Comparison of ENCODE assay signal across 27 cellular contexts in genomic region chr6:170485159-170485558, GRCh38.
A peak's percentile ranks its signal among the peaks of the same experiment; 100 is the strongest.
DNase-seq lines count a peak whose midpoint lies in the region; ATAC-seq and TF ChIP-seq lines count a peak whose summit lies in the region.
"Had no signal": no experiment of that assay in that cellular context is flagged by ENCODE, and none has a peak within 500 bp of the region (broad histone marks: within the 10 kb centered on the region; RNA-seq: fewer than 3 reads in every experiment).

No MANE protein-coding gene starts in this region.

- TF ChIP-seq POLR2A in IMR-90 (IDR thresholded peaks at IDR 0.05; ENCODE audit: low read depth, low read length): no peak

- H3K18ac ChIP-seq in IMR-90 (ENCODE audit: low read depth, low read length) (no peak overlapping the region), neuronal stem cell (ENCODE audit: low read length) (no peak overlapping the region)

- H3K9ac ChIP-seq in IMR-90 (ENCODE audit: low read depth, low read length) (no peak overlapping the region), neuronal stem cell (ENCODE audit: low read depth, low read length, poor library complexity) (no peak overlapping the region)

- peak; percentile 42 for ATAC-seq in IMR-90 (ENCODE audit: low read depth)
- ATAC-seq in CD8-positive, alpha-beta T cell: no peak
- ATAC-seq: activated CD8-positive, alpha-beta T cell treated with anti-CD3 and anti-CD28 coated beads, Interleukin-2, amount 10 ng/mL, durations not matched to agents 7 days and 5 days; heart right ventricle had no signal

- no peaks in the 10 kb centered on the region for H4K20me1 ChIP-seq in IMR-90 (ENCODE audit: insufficient read depth, low read length)

- H3K27ac ChIP-seq in IMR-90 (ENCODE audit: insufficient read depth, low read length) (no peak overlapping the region), RWPE1 (no peak overlapping the region), neuronal stem cell (replicated peaks; ENCODE audit: low read length) (no peak overlapping the region)
- H3K27ac ChIP-seq in CD8-positive, alpha-beta T cell (ENCODE audit: low read depth, low read length): no peak overlapping the region
- H3K27ac ChIP-seq: dorsolateral prefrontal cortex, heart right ventricle, ovary, Peyer's patch, SJCRH30, uterus had no signal

- H2BK120ac ChIP-seq in IMR-90 (ENCODE audit: low read depth, low read length) (no peak overlapping the region), neuronal stem cell (ENCODE audit: low read depth, low read length) (no peak overlapping the region)

- CTCF ChIA-PET in IMR-90 (lab: Yijun Ruan, JAX) (no interaction called here), RWPE1 (lab: Yijun Ruan, JAX) (interaction anchor here (1.0 kb wide), 1 partner anchor 45 kb away, joined by 3 read pairs; no protein-coding TSS in a partner anchor)
- CTCF ChIA-PET in CD8-positive, alpha-beta T cell (lab: Charles Lee): no interaction called here

- H3K9me3 ChIP-seq in IMR-90 (ENCODE audit: control insufficient read depth, insufficient read depth, low read length) (no peaks in the 10 kb centered on the region), neuronal stem cell (replicated peaks in 1 of 2; ENCODE audit: control insufficient read depth in 2 of 2, insufficient read depth in 1 of 2, low read depth in 1 of 2, low read length in 2 of 2) (peaks cover 2 to 16% of the 10 kb centered on the region in 2 donors)
- H3K9me3 ChIP-seq in CD8-positive, alpha-beta T cell (ENCODE audit: low read length): no peaks in the 10 kb centered on the region
- H3K9me3 ChIP-seq: ovary, Peyer's patch, SJCRH30, uterus had no signal

- H3K36me3 Mint-ChIP-seq in CD8-positive, alpha-beta T cell: no peaks in the 10 kb centered on the region
- H3K36me3 Mint-ChIP-seq: CD4-positive, alpha-beta memory T cell had no signal

- H3K14ac ChIP-seq in IMR-90 (replicated peaks; ENCODE audit: low read depth, low read length): no peak overlapping the region
- no peak overlapping the region for H3K14ac ChIP-seq in neuronal stem cell (ENCODE audit: low read length)

- H3K4me3 ChIP-seq in IMR-90 (ENCODE audit: insufficient read depth, low read depth, low read length) (no peak overlapping the region), neuronal stem cell (ENCODE audit: low read length in 2 of 2) (no peak overlapping the region)
- no peak overlapping the region for H3K4me3 ChIP-seq in CD8-positive, alpha-beta T cell (ENCODE audit: low read depth, low read length)
- H3K4me3 ChIP-seq: dorsolateral prefrontal cortex, heart right ventricle, lung, MG63, ovary, Peyer's patch, SJCRH30, uterus had no signal

- no peak overlapping the region for H2AFZ ChIP-seq in IMR-90 (replicated peaks; ENCODE audit: low read length, poor library complexity)
- no peak overlapping the region for H2AFZ ChIP-seq in neuronal stem cell (ENCODE audit: low read length)

- peaks cover 5% of the 10 kb centered on the region for H3K9me3 Mint-ChIP-seq in CD8-positive, alpha-beta T cell
- H3K9me3 Mint-ChIP-seq: T-helper 1 cell treated with Interleukin-12 subunit alpha and Interleukin-12 subunit beta and Interleukin-4 antibody, amounts not matched to agents 30 μg/mL and 1 μg/mL, for 36 hours had no signal

- H3K27ac Mint-ChIP-seq in CD8-positive, alpha-beta T cell: no peak overlapping the region
- H3K27ac Mint-ChIP-seq: activated CD8-positive, alpha-beta T cell treated with anti-CD3 and anti-CD28 coated beads, Interleukin-2, amount 10 ng/mL, durations not matched to agents 7 days and 5 days; activated naive CD8-positive, alpha-beta T cell; CD4-positive, alpha-beta memory T cell; IgD-negative memory B cell; stimulated activated naive CD8-positive, alpha-beta T cell treated with anti-CD3 and anti-CD28 coated beads, Interleukin-15, Interleukin-2, amounts not matched to agents 100 ng/mL and 50 ng/mL, for 24 hours; T-helper 1 cell treated with Interleukin-12 subunit alpha and Interleukin-12 subunit beta and Interleukin-4 antibody, amounts not matched to agents 30 μg/mL and 1 μg/mL, for 36 hours had no signal

- H3K9me1 ChIP-seq in IMR-90 (ENCODE audit: insufficient read depth, low read length): no peaks in the 10 kb centered on the region

- TF ChIP-seq CTCF in IMR-90 (conservative IDR thresholded peaks at IDR 0.05; ENCODE audit: low read depth, low read length): no peak
- no peak for TF ChIP-seq CTCF in CD8-positive, alpha-beta T cell (IDR thresholded peaks at IDR 0.05)
- TF ChIP-seq CTCF in RWPE1 (conservative IDR thresholded peaks at IDR 0.05; ENCODE audit: low read depth): no peak

- H4K5ac ChIP-seq in IMR-90 (ENCODE audit: low read depth, low read length): no peak overlapping the region

- no peak overlapping the region for H2BK20ac ChIP-seq in IMR-90 (ENCODE audit: low read depth, low read length)

- H2BK5ac ChIP-seq in IMR-90 (ENCODE audit: low read depth, low read length, poor library complexity, severe bottlenecking) (no peak overlapping the region), neuronal stem cell (ENCODE audit: low read length) (no peak overlapping the region)

- POLR2A ChIA-PET in IMR-90 (lab: Charles Lee; ENCODE audit: unreplicated experiment) (no interaction called here), RWPE1 (lab: Yijun Ruan, JAX; ENCODE audit: low non-redundant PET) (no interaction called here)
- POLR2A ChIA-PET in CD8-positive, alpha-beta T cell (lab: Charles Lee): no interaction called here

- BruUV-seq in IMR-90 (replicated peaks; lab: Mats Ljungman, UMichigan): no TSS peak

- H3K4me1 ChIP-seq in IMR-90 (ENCODE audit: control insufficient read depth, insufficient read depth, low read length) (no peaks in the 10 kb centered on the region), neuronal stem cell (ENCODE audit: control insufficient read depth in 2 of 2, insufficient read depth in 1 of 2, low read depth in 1 of 2, low read length in 2 of 2) (peaks cover 4 to 8% of the 10 kb centered on the region in 2 donors)
- no peaks in the 10 kb centered on the region for H3K4me1 ChIP-seq in CD8-positive, alpha-beta T cell (ENCODE audit: insufficient read depth, low read length)
- H3K4me1 ChIP-seq: Peyer's patch, SJCRH30, uterus had no signal

- no peak overlapping the region for H3K4me3 Mint-ChIP-seq in CD8-positive, alpha-beta T cell
- H3K4me3 Mint-ChIP-seq: activated CD8-positive, alpha-beta T cell treated with anti-CD3 and anti-CD28 coated beads, Interleukin-2, amount 10 ng/mL, durations not matched to agents 7 days and 5 days; activated naive CD8-positive, alpha-beta T cell; CD4-positive, alpha-beta memory T cell; IgD-negative memory B cell; nephron; stimulated activated naive CD8-positive, alpha-beta T cell treated with anti-CD3 and anti-CD28 coated beads, Interleukin-15, Interleukin-2, amounts not matched to agents 100 ng/mL and 50 ng/mL, for 24 hours; T-helper 1 cell treated with Interleukin-12 subunit alpha and Interleukin-12 subunit beta and Interleukin-4 antibody, amounts not matched to agents 30 μg/mL and 1 μg/mL, for 36 hours had no signal

- H2BK15ac ChIP-seq in IMR-90 (ENCODE audit: low read depth, low read length) (no peak overlapping the region), neuronal stem cell (ENCODE audit: low read length) (no peak overlapping the region)

- no peak overlapping the region for H2AK9ac ChIP-seq in IMR-90 (replicated peaks; ENCODE audit: low read depth, low read length, poor library complexity)

- no peak overlapping the region for H2BK12ac ChIP-seq in neuronal stem cell (ENCODE audit: low read length)

- no peaks in the 10 kb centered on the region for H3K36me3 ChIP-seq in IMR-90 (ENCODE audit: control insufficient read depth, insufficient read depth, low read length)
- H3K36me3 ChIP-seq in CD8-positive, alpha-beta T cell (ENCODE audit: insufficient read depth, low read length): no peaks in the 10 kb centered on the region
- no peaks in the 10 kb centered on the region for H3K36me3 ChIP-seq in neuronal stem cell (replicated peaks in 1 of 2; ENCODE audit: control insufficient read depth in 2 of 2, insufficient read depth in 2 of 2, low read length in 2 of 2)
- H3K36me3 ChIP-seq: heart right ventricle, MG63, ovary, Peyer's patch, SJCRH30, uterus had no signal

- intact Hi-C loops in IMR-90 (cut with micrococcal nuclease): no loop called here
- intact Hi-C loops in CD8-positive, alpha-beta T cell (cut with DNase I, micrococcal nuclease): no loop called here

- H3K79me1 ChIP-seq in IMR-90 (ENCODE audit: low read depth in 1 of 2, low read length in 2 of 2) (no peaks in the 10 kb centered on the region), neuronal stem cell (ENCODE audit: low read depth, low read length) (no peaks in the 10 kb centered on the region)

- H2AK5ac ChIP-seq in IMR-90 (ENCODE audit: low read depth, low read length) (no peak overlapping the region), neuronal stem cell (ENCODE audit: low read depth, low read length) (no peak overlapping the region)

- H3K4ac ChIP-seq in IMR-90 (ENCODE audit: low read depth, low read length): no peak overlapping the region
- H3K4ac ChIP-seq in neuronal stem cell (ENCODE audit: low read length): no peak overlapping the region

- WGBS in IMR-90 (ENCODE audit: extremely low coverage in 2 of 2, insufficient read length in 1 of 2), 2 experiments: no CpG with 5 or more reads among the region's 5 CpGs
- no CpG with 5 or more reads among the region's 5 CpGs for WGBS in neuronal stem cell (ENCODE audit: extremely low coverage in 2 of 2, insufficient read length in 2 of 2, insufficient replicate concordance in 1 of 2), 2 donors

- DNase-seq in AG20443 (ENCODE audit: low spot score) (peak; percentile 37), IMR-90 (no peak), RPMI7951 (ENCODE audit: low read depth) (peak; percentile 63), fibroblast of peridontal ligament (ENCODE audit: extremely low read depth) (peak; percentile 18), RWPE1 (ENCODE audit: low spot score) (no peak), neuronal stem cell (ENCODE audit: low spot score) (no peak)
- no peak for DNase-seq in CD8-positive, alpha-beta T cell
- DNase-seq: activated CD4-positive, alpha-beta T cell treated with anti-CD3 and anti-CD28 coated beads for 1 hour; activated CD8-positive, alpha-beta T cell treated with anti-CD3 and anti-CD28 coated beads, Interleukin-2, amount 10 ng/mL, durations not matched to agents 7 days and 5 days; AML-193; CD4-positive, alpha-beta memory T cell; dorsolateral prefrontal cortex; heart right ventricle; MG63; NCI-H2171 treated with DMSO at 0.1 percent for 48 hours; NCI-H526; ovary; Peyer's patch; SJCRH30; small intestine; uterus had no signal

- H4K8ac ChIP-seq in IMR-90 (ENCODE audit: low read depth in 2 of 2, low read length in 2 of 2) (no peak overlapping the region), neuronal stem cell (ENCODE audit: low read depth, low read length) (no peak overlapping the region)

- no peak for TF ChIP-seq RAD21 in IMR-90 (IDR thresholded peaks at IDR 0.05; ENCODE audit: low read length)

- H3K56ac ChIP-seq in IMR-90 (ENCODE audit: extremely low read depth, insufficient read depth, low read length): no peak overlapping the region

- H4K91ac ChIP-seq in IMR-90 (ENCODE audit: insufficient read depth, low read depth, low read length) (no peak overlapping the region), neuronal stem cell (ENCODE audit: low read depth, low read length, poor library complexity) (no peak overlapping the region)

- in situ Hi-C loops in IMR-90 (cut with MboI; ENCODE audit: low sequenced_read_pairs): no loop called here

- H3K27me3 ChIP-seq in IMR-90 (ENCODE audit: control insufficient read depth, insufficient read depth, low read length) (peaks cover 4% of the 10 kb centered on the region; the same call in 1 of the 2 replicates), neuronal stem cell (ENCODE audit: control insufficient read depth in 3 of 3, insufficient read depth in 3 of 3, low read depth in 1 of 3, low read length in 3 of 3) (no peaks in the 10 kb centered on the region)
- H3K27me3 ChIP-seq in CD8-positive, alpha-beta T cell (ENCODE audit: insufficient read depth, low read length): no peaks in the 10 kb centered on the region
- H3K27me3 ChIP-seq: dorsolateral prefrontal cortex, heart right ventricle, MG63, ovary, Peyer's patch, SJCRH30, uterus had no signal

- H3K23ac ChIP-seq in IMR-90 (ENCODE audit: low read depth, low read length) (no peak overlapping the region), neuronal stem cell (ENCODE audit: low read depth, low read length, poor library complexity) (no peak overlapping the region)

- dilution Hi-C loops in IMR-90 (cut with HindIII; ENCODE audit: low sequenced_read_pairs, unreplicated experiment): no loop called here

- H3K27me3 Mint-ChIP-seq in CD8-positive, alpha-beta T cell (ENCODE audit: low read depth): peaks cover 19% of the 10 kb centered on the region

- no peak overlapping the region for H3K4me2 ChIP-seq in IMR-90 (ENCODE audit: low read depth, low read length)
- no peak overlapping the region for H3K4me2 ChIP-seq in neuronal stem cell (ENCODE audit: insufficient read depth, low read length, poor library complexity, severe bottlenecking)

- H3K4me1 Mint-ChIP-seq in CD8-positive, alpha-beta T cell (ENCODE audit: low read depth): no peaks in the 10 kb centered on the region
- H3K4me1 Mint-ChIP-seq: CD4-positive, alpha-beta memory T cell; IgD-negative memory B cell had no signal

Comparison
In these comparisons a context has a peak if more than half of its experiments do, and no peak if none do; other contexts are left out.
1. DNase-seq: peak in AG20443 (single experiment), RPMI7951 (single experiment) and fibroblast of peridontal ligament (single experiment); none in IMR-90 (single experiment), CD8-positive, alpha-beta T cell (0 of 7), RWPE1 (single experiment) and neuronal stem cell (single experiment).